In genomic region chr6:42013134-42013516, GRCh38 we compare ENCODE assay signal across 12 cellular contexts. TPM values are rescaled to one million over a fixed set of nuclear protein-coding genes. Genes with fewer than 3 reads are reported as not detected.
DNase-seq lines count a peak whose midpoint lies in the region; ATAC-seq, FAIRE-seq and TF ChIP-seq lines count a peak whose summit lies in the region.
"Had no signal": no experiment of that assay in that cellular context is flagged by ENCODE, and none has a peak within 500 bp of the region (broad histone marks: within the 10 kb centered on the region; RNA-seq: fewer than 3 reads in every experiment).

No MANE protein-coding gene starts in this region.

- peaks cover 5% of the 10 kb centered on the region for H3K9me3 Mint-ChIP-seq in activated CD8-positive, alpha-beta T cell treated with anti-CD3 and anti-CD28 coated beads for 36 hours

- ATAC-seq in activated CD8-positive, alpha-beta T cell treated with anti-CD3 and anti-CD28 coated beads for 36 hours, result peak; percentile 9
- ATAC-seq in HG03025 (IDR thresholded peaks at IDR 0.05; ENCODE audit: low FRiP score, unreplicated experiment), result no peak

- no peak overlapping the region for H3K4me3 Mint-ChIP-seq in activated CD8-positive, alpha-beta T cell treated with anti-CD3 and anti-CD28 coated beads for 36 hours
- H3K4me3 Mint-ChIP-seq: CD14-positive monocyte had no signal

- DNase-seq in ACHN, result peak; percentile 34
- DNase-seq in Caki2 (ENCODE audit: low read depth), result peak; percentile 25
- DNase-seq in activated CD8-positive, alpha-beta T cell treated with anti-CD3 and anti-CD28 coated beads for 36 hours, result no peak
- peak; percentile 64 for DNase-seq in glomerular visceral epithelial cell (ENCODE audit: extremely low spot score)
- DNase-seq in pons (ENCODE audit: low spot score), result no peak
- DNase-seq in T-helper 9 cell, result no peak
- no peak for DNase-seq in D721Med (ENCODE audit: insufficient read length, low spot score)
- DNase-seq: activated CD4-positive, CD25-positive, alpha-beta regulatory T cell treated with anti-CD3 and anti-CD28 coated beads, Interleukin-2, amount 50 U/mL, for 72 hours; adrenal gland; NCI-H187 treated with DMSO at 0.1 percent for 48 hours had no signal

- intact Hi-C loops in activated CD8-positive, alpha-beta T cell treated with anti-CD3 and anti-CD28 coated beads for 36 hours (cut with micrococcal nuclease), result loop anchor here (5.0 kb wide), 2 partner anchors 34 to 36 kb away; no protein-coding TSS in a partner anchor

- peaks cover 77% of the 10 kb centered on the region for H3K4me1 Mint-ChIP-seq in activated CD8-positive, alpha-beta T cell treated with anti-CD3 and anti-CD28 coated beads for 36 hours (ENCODE audit: low read depth)

- H3K27ac Mint-ChIP-seq in activated CD8-positive, alpha-beta T cell treated with anti-CD3 and anti-CD28 coated beads for 36 hours, result peak overlapping the region; percentile 83
- H3K27ac Mint-ChIP-seq: CD14-positive monocyte had no signal

- CTCF ChIA-PET in activated CD8-positive, alpha-beta T cell treated with anti-CD3 and anti-CD28 coated beads for 36 hours (lab: Charles Lee), result interaction anchor here (0.9 to 2.1 kb wide), 4 partner anchors 28 to 226 kb away, joined by 3 to 6 read pairs (median 4); no protein-coding TSS in a partner anchor

- peaks cover 27% of the 10 kb centered on the region for H3K36me3 Mint-ChIP-seq in activated CD8-positive, alpha-beta T cell treated with anti-CD3 and anti-CD28 coated beads for 36 hours (ENCODE audit: low read depth)
- H3K36me3 Mint-ChIP-seq: CD14-positive monocyte had no signal

- no peak for FAIRE-seq in D721Med (lab: Jason Lieb, UNC)

- POLR2A ChIA-PET in activated CD8-positive, alpha-beta T cell treated with anti-CD3 and anti-CD28 coated beads for 36 hours (lab: Charles Lee), result interaction anchor here (0.8 to 2.0 kb wide), 2 partner anchors 9 to 26 kb away, joined by 3 to 9 read pairs; no protein-coding TSS in a partner anchor

- no peaks in the 10 kb centered on the region for H3K27me3 Mint-ChIP-seq in activated CD8-positive, alpha-beta T cell treated with anti-CD3 and anti-CD28 coated beads for 36 hours

- in situ Hi-C loops in ACHN (cut with HindIII; ENCODE audit: low pct_ligation_motif_present, low pct_unique_long_range_greater_than_20kb, low sequenced_read_pairs) (no loop called here), Caki2 (cut with HindIII; ENCODE audit: low pct_unique_long_range_greater_than_20kb, low sequenced_read_pairs) (no loop called here)

- TF ChIP-seq CTCF in activated CD8-positive, alpha-beta T cell treated with anti-CD3 and anti-CD28 coated beads for 36 hours (IDR thresholded peaks at IDR 0.05), result no peak
- TF ChIP-seq CTCF in D721Med (IDR thresholded peaks at IDR 0.05; ENCODE audit: insufficient read depth, missing control alignments), result no peak

RNA-seq across cellular contexts. Expression of gene TAF8, which starts 37.2 kb away (rescaled TPM):
- 20.3 and 28.0 TPM in 2 replicates for total RNA-seq in Caki2 (2014; rRNA removed; shearing (Covaris generic); ENCODE audit: low replicate concordance)
- total RNA-seq in activated CD8-positive, alpha-beta T cell treated with anti-CD3 and anti-CD28 coated beads for 36 hours, result 10 to 100 TPM; 40.0 to 42.3 TPM

Comparison
In these comparisons a context has a peak if more than half of its experiments do, and no peak if none do; other contexts are left out.
1. DNase-seq: peak in ACHN (single experiment), Caki2 (single experiment) and glomerular visceral epithelial cell (single experiment); none in activated CD8-positive, alpha-beta T cell treated with anti-CD3 and anti-CD28 coated beads for 36 hours (single experiment), pons (single experiment), T-helper 9 cell (single experiment) and D721Med (single experiment).